In genomic region chr11:47468598-47469214, GRCh38 we compare ENCODE assay signal across 10 cellular contexts. TPM values are rescaled to one million over a fixed set of nuclear protein-coding genes. Genes with fewer than 3 reads are reported as not detected.
DNase-seq lines count a peak whose midpoint lies in the region; ATAC-seq and TF ChIP-seq lines count a peak whose summit lies in the region.
"Had no signal": no experiment of that assay in that cellular context is flagged by ENCODE, and none has a peak within 500 bp of the region (broad histone marks: within the 10 kb centered on the region; RNA-seq: fewer than 3 reads in every experiment).

No MANE protein-coding gene starts in this region.

- H3K27me3 Mint-ChIP-seq in activated CD8-positive, alpha-beta T cell treated with anti-CD3 and anti-CD28 coated beads for 36 hours, result no peaks in the 10 kb centered on the region
- no peaks in the 10 kb centered on the region for H3K27me3 Mint-ChIP-seq in activated CD8-positive, alpha-beta T cell treated with anti-CD3 and anti-CD28 coated beads, Interleukin-2, amount 10 ng/mL, durations not matched to agents 7 days and 5 days (ENCODE audit: low read depth)

- CTCF ChIA-PET in activated CD8-positive, alpha-beta T cell treated with anti-CD3 and anti-CD28 coated beads for 36 hours (lab: Charles Lee), result no interaction called here
- CTCF ChIA-PET in activated CD8-positive, alpha-beta T cell treated with anti-CD3 and anti-CD28 coated beads, Interleukin-2, amount 10 ng/mL, durations not matched to agents 7 days and 5 days (lab: Charles Lee), result no interaction called here

- H3K9ac ChIP-seq in SK-N-MC (ENCODE audit: insufficient read length) (no peak overlapping the region), iPS-20b (ENCODE audit: low read depth, low read length) (peak overlapping the region; percentile 39; the same call in 1 of the 2 replicates)

- H3K4me1 ChIP-seq in iPS-20b (ENCODE audit: insufficient read depth, low read length), result peaks cover 31% of the 10 kb centered on the region

- H3K9me3 ChIP-seq in SK-N-MC (ENCODE audit: low read depth, low read length) (no peaks in the 10 kb centered on the region), iPS-20b (ENCODE audit: insufficient read depth, low read depth, low read length) (no peaks in the 10 kb centered on the region)

- peaks cover 49% of the 10 kb centered on the region for H3K36me3 Mint-ChIP-seq in activated CD8-positive, alpha-beta T cell treated with anti-CD3 and anti-CD28 coated beads for 36 hours (ENCODE audit: low read depth)
- peaks cover 57% of the 10 kb centered on the region for H3K36me3 Mint-ChIP-seq in activated CD8-positive, alpha-beta T cell treated with anti-CD3 and anti-CD28 coated beads, Interleukin-2, amount 10 ng/mL, durations not matched to agents 7 days and 5 days (ENCODE audit: low read depth)
- H3K36me3 Mint-ChIP-seq in stimulated activated effector memory CD8-positive, alpha-beta T cell treated with anti-CD3 and anti-CD28 coated beads, Interleukin-12 subunit alpha, Interleukin-12 subunit beta, amount 100 ng/mL, for 72 hours, result peaks cover 98% of the 10 kb centered on the region

- TF ChIP-seq CTCF in activated CD8-positive, alpha-beta T cell treated with anti-CD3 and anti-CD28 coated beads for 36 hours (IDR thresholded peaks at IDR 0.05), result no peak

- no peak overlapping the region for H3K4me3 ChIP-seq in SK-N-MC
- no peak overlapping the region for H3K4me3 ChIP-seq in iPS-20b (ENCODE audit: low read length)

- no peak for ATAC-seq in activated CD8-positive, alpha-beta T cell treated with anti-CD3 and anti-CD28 coated beads for 36 hours
- ATAC-seq in activated CD8-positive, alpha-beta T cell treated with anti-CD3 and anti-CD28 coated beads, Interleukin-2, amount 10 ng/mL, durations not matched to agents 7 days and 5 days, result no peak
- no peak for ATAC-seq in stimulated activated effector memory CD8-positive, alpha-beta T cell treated with anti-CD3 and anti-CD28 coated beads, Interleukin-12 subunit alpha, Interleukin-12 subunit beta, amount 100 ng/mL, for 72 hours
- no peak for ATAC-seq in GM18519 (IDR thresholded peaks at IDR 0.05; ENCODE audit: low FRiP score, unreplicated experiment)
- ATAC-seq in HG02870 (IDR thresholded peaks at IDR 0.05; ENCODE audit: unreplicated experiment), result no peak

- H3K27ac ChIP-seq in SK-N-MC (peak overlapping the region; percentile 4), iPS-20b (ENCODE audit: low read length) (no peak overlapping the region)

- peaks cover 84% of the 10 kb centered on the region for H3K36me3 ChIP-seq in SK-N-MC (ENCODE audit: insufficient read depth, low read length)
- peaks cover 97% of the 10 kb centered on the region for H3K36me3 ChIP-seq in iPS-20b (ENCODE audit: insufficient read depth, low read depth, low read length)

- intact Hi-C loops in activated CD8-positive, alpha-beta T cell treated with anti-CD3 and anti-CD28 coated beads for 36 hours (cut with micrococcal nuclease), result no loop called here

- no peak overlapping the region for H3K4me3 Mint-ChIP-seq in activated CD8-positive, alpha-beta T cell treated with anti-CD3 and anti-CD28 coated beads for 36 hours
- no peak overlapping the region for H3K4me3 Mint-ChIP-seq in activated CD8-positive, alpha-beta T cell treated with anti-CD3 and anti-CD28 coated beads, Interleukin-2, amount 10 ng/mL, durations not matched to agents 7 days and 5 days
- H3K4me3 Mint-ChIP-seq in stimulated activated effector memory CD8-positive, alpha-beta T cell treated with anti-CD3 and anti-CD28 coated beads, Interleukin-12 subunit alpha, Interleukin-12 subunit beta, amount 100 ng/mL, for 72 hours, result no peak overlapping the region

- H3K27ac Mint-ChIP-seq in activated CD8-positive, alpha-beta T cell treated with anti-CD3 and anti-CD28 coated beads for 36 hours, result peak overlapping the region; percentile 63
- H3K27ac Mint-ChIP-seq in activated CD8-positive, alpha-beta T cell treated with anti-CD3 and anti-CD28 coated beads, Interleukin-2, amount 10 ng/mL, durations not matched to agents 7 days and 5 days, result no peak overlapping the region
- H3K27ac Mint-ChIP-seq in stimulated activated effector memory CD8-positive, alpha-beta T cell treated with anti-CD3 and anti-CD28 coated beads, Interleukin-12 subunit alpha, Interleukin-12 subunit beta, amount 100 ng/mL, for 72 hours, result peak overlapping the region; percentile 80

- POLR2A ChIA-PET in activated CD8-positive, alpha-beta T cell treated with anti-CD3 and anti-CD28 coated beads for 36 hours (lab: Charles Lee), result interaction anchor here (1.1 kb wide), 1 partner anchor 10 kb away, joined by 3 read pairs; no protein-coding TSS in a partner anchor
- POLR2A ChIA-PET in activated CD8-positive, alpha-beta T cell treated with anti-CD3 and anti-CD28 coated beads, Interleukin-2, amount 10 ng/mL, durations not matched to agents 7 days and 5 days (lab: Charles Lee), result no interaction called here

- H3K9me3 Mint-ChIP-seq in activated CD8-positive, alpha-beta T cell treated with anti-CD3 and anti-CD28 coated beads for 36 hours, result no peaks in the 10 kb centered on the region
- H3K9me3 Mint-ChIP-seq in activated CD8-positive, alpha-beta T cell treated with anti-CD3 and anti-CD28 coated beads, Interleukin-2, amount 10 ng/mL, durations not matched to agents 7 days and 5 days (ENCODE audit: insufficient read depth), result no peaks in the 10 kb centered on the region
- H3K9me3 Mint-ChIP-seq in stimulated activated effector memory CD8-positive, alpha-beta T cell treated with anti-CD3 and anti-CD28 coated beads, Interleukin-12 subunit alpha, Interleukin-12 subunit beta, amount 100 ng/mL, for 72 hours, result no peaks in the 10 kb centered on the region

- peaks cover 6% of the 10 kb centered on the region for H3K4me1 Mint-ChIP-seq in activated CD8-positive, alpha-beta T cell treated with anti-CD3 and anti-CD28 coated beads for 36 hours (ENCODE audit: low read depth)
- peaks cover 2% of the 10 kb centered on the region for H3K4me1 Mint-ChIP-seq in activated CD8-positive, alpha-beta T cell treated with anti-CD3 and anti-CD28 coated beads, Interleukin-2, amount 10 ng/mL, durations not matched to agents 7 days and 5 days (ENCODE audit: low read depth)
- H3K4me1 Mint-ChIP-seq in stimulated activated effector memory CD8-positive, alpha-beta T cell treated with anti-CD3 and anti-CD28 coated beads, Interleukin-12 subunit alpha, Interleukin-12 subunit beta, amount 100 ng/mL, for 72 hours, result peaks cover 34% of the 10 kb centered on the region

- DNase-seq in activated CD8-positive, alpha-beta T cell treated with anti-CD3 and anti-CD28 coated beads for 36 hours, result no peak
- no peak for DNase-seq in activated CD8-positive, alpha-beta T cell treated with anti-CD3 and anti-CD28 coated beads, Interleukin-2, amount 10 ng/mL, durations not matched to agents 7 days and 5 days
- DNase-seq in SK-N-MC (ENCODE audit: low read depth, low spot score) (no peak), retina (no peak)
- DNase-seq in stimulated activated effector memory CD8-positive, alpha-beta T cell treated with anti-CD3 and anti-CD28 coated beads, Interleukin-12 subunit alpha, Interleukin-12 subunit beta, amount 100 ng/mL, for 72 hours (ENCODE audit: low spot score in 2 of 2), result no peak
- DNase-seq: effector CD4-positive, alpha-beta T cell; NCI-H187 had no signal

- no peaks in the 10 kb centered on the region for H3K27me3 ChIP-seq in iPS-20b (ENCODE audit: insufficient read depth, low read length)

RNA-seq across cellular contexts. Expression of gene RAPSN, which starts 19.8 kb away (rescaled TPM):
- under 1 TPM; 0.36 to 0.81 TPM for total RNA-seq in activated CD8-positive, alpha-beta T cell treated with anti-CD3 and anti-CD28 coated beads for 36 hours
- total RNA-seq in activated CD8-positive, alpha-beta T cell treated with anti-CD3 and anti-CD28 coated beads, Interleukin-2, amount 10 ng/mL, durations not matched to agents 7 days and 5 days, result 1 to 10 TPM in 1 of 2 experiments, under 1 TPM in 1; 0.45 to 1.2 TPM

RNA-seq across cellular contexts. Expression of gene PSMC3, which starts 42.5 kb away (rescaled TPM):
- total RNA-seq in activated CD8-positive, alpha-beta T cell treated with anti-CD3 and anti-CD28 coated beads for 36 hours, result 100 to 1,000 TPM; 137 to 140 TPM
- 100 to 1,000 TPM; 179 TPM for total RNA-seq in activated CD8-positive, alpha-beta T cell treated with anti-CD3 and anti-CD28 coated beads, Interleukin-2, amount 10 ng/mL, durations not matched to agents 7 days and 5 days
